ENCODE assay signal across 28 cellular contexts in genomic region chr1:149933208-149933607, GRCh38. TPM values are rescaled to one million over a fixed set of nuclear protein-coding genes. Genes with fewer than 3 reads are reported as not detected.
"Had no signal": no experiment of that assay in that cellular context is flagged by ENCODE, and none has a peak within 500 bp of the region (broad histone marks: within the 10 kb centered on the region; RNA-seq: fewer than 3 reads in every experiment).

No MANE protein-coding gene starts in this region.

- ATAC-seq: heart right ventricle; left cardiac atrium; left lung; naive thymus-derived CD4-positive, alpha-beta T cell; stimulated activated effector memory CD8-positive, alpha-beta T cell treated with anti-CD3 and anti-CD28 coated beads, Interleukin-12 subunit alpha, Interleukin-12 subunit beta, amount 100 ng/mL, for 72 hours had no signal

- H3K4me3 Mint-ChIP-seq: mesothelial cell of epicardium; naive thymus-derived CD4-positive, alpha-beta T cell; stimulated activated effector memory CD8-positive, alpha-beta T cell treated with anti-CD3 and anti-CD28 coated beads, Interleukin-12 subunit alpha, Interleukin-12 subunit beta, amount 100 ng/mL, for 72 hours had no signal

- DNase-seq: dermis blood vessel endothelial cell; effector memory CD4-positive, alpha-beta T cell; erythroblast; esophagus squamous epithelium; foreskin melanocyte; glutamatergic neuron; heart right ventricle; hippocampal formation; left cardiac atrium; left lung; mesenchymal stem cell; naive thymus-derived CD4-positive, alpha-beta T cell; occipital lobe; ovary; sigmoid colon; stimulated activated CD4-positive, alpha-beta T cell treated with anti-CD3 and anti-CD28 coated beads, Interleukin-2, amount 100 ng/mL, for 24 hours; stimulated activated CD4-positive, alpha-beta T cell treated with anti-CD3 and anti-CD28 coated beads, Interleukin-4, amount 100 ng/mL, for 24 hours; stimulated activated naive CD4-positive, alpha-beta T cell treated with Interleukin-2 at 50 U/mL for 16 hours; stomach; thyroid gland; upper lobe of left lung had no signal

- H3K36me3 ChIP-seq: left lung, ovary, thyroid gland had no signal

- FAIRE-seq: islet of Langerhans, urothelium cell line had no signal

- H3K9me3 ChIP-seq: esophagus squamous epithelium, heart right ventricle, left lung, mucosa of descending colon, ovary, sigmoid colon, stomach, thyroid gland, upper lobe of left lung had no signal

- H3K9me3 Mint-ChIP-seq: mesothelial cell of epicardium; naive thymus-derived CD4-positive, alpha-beta T cell; nephron; stimulated activated effector memory CD8-positive, alpha-beta T cell treated with anti-CD3 and anti-CD28 coated beads, Interleukin-12 subunit alpha, Interleukin-12 subunit beta, amount 100 ng/mL, for 72 hours had no signal

- H3K27ac ChIP-seq: coronary artery, esophagus squamous epithelium, heart right ventricle, left lung, ovary, sigmoid colon, thyroid gland, upper lobe of left lung had no signal

- H3K27me3 ChIP-seq: esophagus squamous epithelium, heart right ventricle, left lung, ovary, sigmoid colon, stomach, thyroid gland, upper lobe of left lung had no signal

- H3K4me3 ChIP-seq: coronary artery, esophagus squamous epithelium, heart right ventricle, left lung, mucosa of descending colon, ovary, sigmoid colon, stomach, thyroid gland, upper lobe of left lung had no signal

- H3K27ac Mint-ChIP-seq: mesothelial cell of epicardium; naive thymus-derived CD4-positive, alpha-beta T cell had no signal

RNA-seq across cellular contexts. Expression of gene MTMR11, which starts 3.5 kb away (rescaled TPM):
- polyA plus RNA-seq: naive thymus-derived CD4-positive, alpha-beta T cell had no signal
